Comparison of ENCODE assay signal across 23 cellular contexts in genomic region chr3:131091768-131092167, GRCh38.
DNase-seq lines count a peak whose midpoint lies in the region; ATAC-seq and TF ChIP-seq lines count a peak whose summit lies in the region.
"Had no signal": no experiment of that assay in that cellular context is flagged by ENCODE, and none has a peak within 500 bp of the region (broad histone marks: within the 10 kb centered on the region; RNA-seq: fewer than 3 reads in every experiment).

No MANE protein-coding gene starts in this region.

- H3K27me3 ChIP-seq in IMR-90 (ENCODE audit: control insufficient read depth, insufficient read depth, low read length): no peaks in the 10 kb centered on the region
- H3K27me3 ChIP-seq: suprapubic skin had no signal

- CTCF ChIA-PET in IMR-90 (lab: Yijun Ruan, JAX): no interaction called here
- CTCF ChIA-PET in activated CD8-positive, alpha-beta T cell treated with anti-CD3 and anti-CD28 coated beads, Interleukin-2, amount 10 ng/mL, durations not matched to agents 7 days and 5 days (lab: Charles Lee): no interaction called here

- no peak overlapping the region for H3K4me2 ChIP-seq in IMR-90 (ENCODE audit: low read depth, low read length)

- H2BK5ac ChIP-seq in IMR-90 (ENCODE audit: low read depth, low read length, poor library complexity, severe bottlenecking): no peak overlapping the region

- H3K36me3 ChIP-seq in IMR-90 (ENCODE audit: control insufficient read depth, insufficient read depth, low read length): no peaks in the 10 kb centered on the region
- H3K36me3 ChIP-seq: suprapubic skin had no signal

- H4K20me1 ChIP-seq in IMR-90 (ENCODE audit: insufficient read depth, low read length): no peaks in the 10 kb centered on the region

- H3K4me3 Mint-ChIP-seq in activated CD8-positive, alpha-beta T cell treated with anti-CD3 and anti-CD28 coated beads, Interleukin-2, amount 10 ng/mL, durations not matched to agents 7 days and 5 days: no peak overlapping the region
- H3K4me3 Mint-ChIP-seq: activated CD4-positive, alpha-beta T cell treated with anti-CD3 and anti-CD28 coated beads, Interleukin-2, amount 10 ng/mL, durations not matched to agents 7 days and 5 days; activated naive CD8-positive, alpha-beta T cell treated with anti-CD3 and anti-CD28 coated beads, Interleukin-2, amount 10 ng/mL, durations not matched to agents 7 days and 5 days; activated T-cell treated with anti-CD3 and anti-CD28 coated beads, Interleukin-2, amount 50 U/mL, for 24 hours had no signal

- H3K18ac ChIP-seq in IMR-90 (ENCODE audit: low read depth, low read length): no peak overlapping the region

- H3K27ac ChIP-seq in IMR-90 (ENCODE audit: insufficient read depth, low read length): no peak overlapping the region
- H3K27ac ChIP-seq: C4-2B, suprapubic skin had no signal

- peak; percentile 44 for ATAC-seq in IMR-90 (ENCODE audit: low read depth)
- ATAC-seq in activated CD8-positive, alpha-beta T cell treated with anti-CD3 and anti-CD28 coated beads, Interleukin-2, amount 10 ng/mL, durations not matched to agents 7 days and 5 days: no peak
- no peak for ATAC-seq in HG02678 (IDR thresholded peaks at IDR 0.05; ENCODE audit: unreplicated experiment)
- ATAC-seq: sciatic nerve had no signal

- in situ Hi-C loops in IMR-90 (cut with MboI; ENCODE audit: low sequenced_read_pairs): no loop called here

- H3K4me1 Mint-ChIP-seq in activated CD8-positive, alpha-beta T cell treated with anti-CD3 and anti-CD28 coated beads, Interleukin-2, amount 10 ng/mL, durations not matched to agents 7 days and 5 days (ENCODE audit: low read depth): no peaks in the 10 kb centered on the region
- H3K4me1 Mint-ChIP-seq: activated CD4-positive, alpha-beta T cell treated with anti-CD3 and anti-CD28 coated beads, Interleukin-2, amount 10 ng/mL, durations not matched to agents 7 days and 5 days; activated naive CD8-positive, alpha-beta T cell treated with anti-CD3 and anti-CD28 coated beads, Interleukin-2, amount 10 ng/mL, durations not matched to agents 7 days and 5 days had no signal

- no peak overlapping the region for H2AK9ac ChIP-seq in IMR-90 (replicated peaks; ENCODE audit: low read depth, low read length, poor library complexity)

- TF ChIP-seq RAD21 in IMR-90 (IDR thresholded peaks at IDR 0.05; ENCODE audit: low read length): no peak

- H3K9me1 ChIP-seq in IMR-90 (ENCODE audit: insufficient read depth, low read length): no peaks in the 10 kb centered on the region

- no CpG with 5 or more reads among the region's 3 CpGs for WGBS in IMR-90 (ENCODE audit: extremely low coverage in 2 of 2, insufficient read length in 1 of 2), 2 experiments

- H2AFZ ChIP-seq in IMR-90 (replicated peaks; ENCODE audit: low read length, poor library complexity): no peak overlapping the region

- no peak overlapping the region for H2BK15ac ChIP-seq in IMR-90 (ENCODE audit: low read depth, low read length)

- H4K8ac ChIP-seq in IMR-90 (ENCODE audit: low read depth in 2 of 2, low read length in 2 of 2): no peak overlapping the region

- TF ChIP-seq POLR2A in IMR-90 (IDR thresholded peaks at IDR 0.05; ENCODE audit: low read depth, low read length): no peak

- H3K23ac ChIP-seq in IMR-90 (ENCODE audit: low read depth, low read length): no peak overlapping the region

- BruUV-seq in IMR-90 (replicated peaks; lab: Mats Ljungman, UMichigan): no TSS peak

- peak; percentile 9 for DNase-seq in GM12865 (ENCODE audit: low read depth)
- DNase-seq in IMR-90: peak; percentile 30
- DNase-seq in astrocyte of the hippocampus (ENCODE audit: low read depth, low spot score): peak; percentile 47
- peak; percentile 5 for DNase-seq in left kidney (ENCODE audit: low read depth, low spot score)
- no peak for DNase-seq in activated CD8-positive, alpha-beta T cell treated with anti-CD3 and anti-CD28 coated beads, Interleukin-2, amount 10 ng/mL, durations not matched to agents 7 days and 5 days
- no peak for DNase-seq in mesenteric fat pad (ENCODE audit: low spot score)
- DNase-seq: activated CD4-positive, alpha-beta T cell treated with anti-CD3 and anti-CD28 coated beads, Interleukin-2, amount 10 ng/mL, durations not matched to agents 7 days and 5 days; activated naive CD8-positive, alpha-beta T cell treated with anti-CD3 and anti-CD28 coated beads, Interleukin-2, amount 10 ng/mL, durations not matched to agents 7 days and 5 days; activated T-cell treated with anti-CD3 and anti-CD28 coated beads, Interleukin-2, amount 50 U/mL, for 24 hours; cerebellar nuclear complex; DND-41; GOT3; head of caudate nucleus; midbrain; NCI-H1105; NK-92 treated with Interleukin-12 subunit alpha and Interleukin-12 subunit beta, amount 100 ng/mL, for 24 hours; SHP77 treated with DMSO at 0.1 percent for 48 hours; stimulated activated CD4-positive, alpha-beta T cell treated with anti-CD3 and anti-CD28 coated beads, Interleukin-2, amount 100 ng/mL, for 24 hours; T-helper 9 cell had no signal

- H3K9ac ChIP-seq in IMR-90 (ENCODE audit: low read depth, low read length): no peak overlapping the region

- no peak overlapping the region for H3K4me3 ChIP-seq in GM12865 (ENCODE audit: low read depth, low read length)
- H3K4me3 ChIP-seq in IMR-90 (ENCODE audit: insufficient read depth, low read depth, low read length): no peak overlapping the region
- H3K4me3 ChIP-seq: suprapubic skin had no signal

- no peak overlapping the region for H2BK120ac ChIP-seq in IMR-90 (ENCODE audit: low read depth, low read length)

- no peak overlapping the region for H3K56ac ChIP-seq in IMR-90 (ENCODE audit: extremely low read depth, insufficient read depth, low read length)

- H4K91ac ChIP-seq in IMR-90 (ENCODE audit: insufficient read depth, low read depth, low read length): no peak overlapping the region

- no peaks in the 10 kb centered on the region for H3K4me1 ChIP-seq in IMR-90 (ENCODE audit: control insufficient read depth, insufficient read depth, low read length)
- H3K4me1 ChIP-seq: suprapubic skin had no signal

- H3K4ac ChIP-seq in IMR-90 (ENCODE audit: low read depth, low read length): no peak overlapping the region

- H3K9me3 ChIP-seq in IMR-90 (ENCODE audit: control insufficient read depth, insufficient read depth, low read length): no peaks in the 10 kb centered on the region
- H3K9me3 ChIP-seq: suprapubic skin had no signal

- H3K14ac ChIP-seq in IMR-90 (replicated peaks; ENCODE audit: low read depth, low read length): no peak overlapping the region

- intact Hi-C loops in IMR-90 (cut with micrococcal nuclease): no loop called here

- H3K36me3 Mint-ChIP-seq in activated CD8-positive, alpha-beta T cell treated with anti-CD3 and anti-CD28 coated beads, Interleukin-2, amount 10 ng/mL, durations not matched to agents 7 days and 5 days (ENCODE audit: low read depth): no peaks in the 10 kb centered on the region
- H3K36me3 Mint-ChIP-seq: activated naive CD8-positive, alpha-beta T cell treated with anti-CD3 and anti-CD28 coated beads, Interleukin-2, amount 10 ng/mL, durations not matched to agents 7 days and 5 days had no signal

- H3K9me3 Mint-ChIP-seq in activated CD8-positive, alpha-beta T cell treated with anti-CD3 and anti-CD28 coated beads, Interleukin-2, amount 10 ng/mL, durations not matched to agents 7 days and 5 days (ENCODE audit: insufficient read depth): no peaks in the 10 kb centered on the region
- H3K9me3 Mint-ChIP-seq: activated naive CD8-positive, alpha-beta T cell treated with anti-CD3 and anti-CD28 coated beads, Interleukin-2, amount 10 ng/mL, durations not matched to agents 7 days and 5 days; activated T-cell treated with anti-CD3 and anti-CD28 coated beads, Interleukin-2, amount 50 U/mL, for 24 hours had no signal

- H4K5ac ChIP-seq in IMR-90 (ENCODE audit: low read depth, low read length): no peak overlapping the region

- dilution Hi-C loops in IMR-90 (cut with HindIII; ENCODE audit: low sequenced_read_pairs, unreplicated experiment): no loop called here

- H3K79me1 ChIP-seq in IMR-90 (ENCODE audit: low read depth in 1 of 2, low read length in 2 of 2): no peaks in the 10 kb centered on the region

- no peak overlapping the region for H3K27ac Mint-ChIP-seq in activated CD8-positive, alpha-beta T cell treated with anti-CD3 and anti-CD28 coated beads, Interleukin-2, amount 10 ng/mL, durations not matched to agents 7 days and 5 days
- H3K27ac Mint-ChIP-seq: activated CD4-positive, alpha-beta T cell treated with anti-CD3 and anti-CD28 coated beads, Interleukin-2, amount 10 ng/mL, durations not matched to agents 7 days and 5 days; activated naive CD8-positive, alpha-beta T cell treated with anti-CD3 and anti-CD28 coated beads, Interleukin-2, amount 10 ng/mL, durations not matched to agents 7 days and 5 days; activated T-cell treated with anti-CD3 and anti-CD28 coated beads, Interleukin-2, amount 50 U/mL, for 24 hours had no signal

- POLR2A ChIA-PET in IMR-90 (lab: Charles Lee; ENCODE audit: unreplicated experiment): no interaction called here
- POLR2A ChIA-PET in activated CD8-positive, alpha-beta T cell treated with anti-CD3 and anti-CD28 coated beads, Interleukin-2, amount 10 ng/mL, durations not matched to agents 7 days and 5 days (lab: Charles Lee): no interaction called here

- H3K27me3 Mint-ChIP-seq in activated CD8-positive, alpha-beta T cell treated with anti-CD3 and anti-CD28 coated beads, Interleukin-2, amount 10 ng/mL, durations not matched to agents 7 days and 5 days (ENCODE audit: low read depth): no peaks in the 10 kb centered on the region
- H3K27me3 Mint-ChIP-seq: activated CD4-positive, alpha-beta T cell treated with anti-CD3 and anti-CD28 coated beads, Interleukin-2, amount 10 ng/mL, durations not matched to agents 7 days and 5 days; activated T-cell treated with anti-CD3 and anti-CD28 coated beads, Interleukin-2, amount 50 U/mL, for 24 hours had no signal

- TF ChIP-seq CTCF in GM12865 (IDR thresholded peaks at IDR 0.05; ENCODE audit: insufficient read depth, low read depth, low read length, missing control alignments): no peak
- no peak for TF ChIP-seq CTCF in IMR-90 (conservative IDR thresholded peaks at IDR 0.05; ENCODE audit: low read depth, low read length)

- H2AK5ac ChIP-seq in IMR-90 (ENCODE audit: low read depth, low read length): no peak overlapping the region

- no peak overlapping the region for H2BK20ac ChIP-seq in IMR-90 (ENCODE audit: low read depth, low read length)

TF ChIP-seq in IMR-90, 13 proteins besides CTCF, POLR2A, EP300 and RAD21 (continues in another document):
- TF ChIP-seq FOS (IDR thresholded peaks at IDR 0.05; ENCODE audit: low read depth, low read length): no peak
- TF ChIP-seq NFE2L2 (IDR thresholded peaks at IDR 0.05; ENCODE audit: low read depth, low read length): no peak
- TF ChIP-seq CEBPB (IDR thresholded peaks at IDR 0.05; ENCODE audit: low read depth, low read length): no peak
- TF ChIP-seq RCOR1 (IDR thresholded peaks at IDR 0.05; ENCODE audit: insufficient replicate concordance, low read length): no peak
- no peak for TF ChIP-seq USF2 (IDR thresholded peaks at IDR 0.05; ENCODE audit: low read depth, low read length)

Comparison
In these comparisons a context has a peak if more than half of its experiments do, and no peak if none do; other contexts are left out.
1. DNase-seq: peak in GM12865 (single experiment), IMR-90 (single experiment), astrocyte of the hippocampus (single experiment) and left kidney (single experiment); none in activated CD8-positive, alpha-beta T cell treated with anti-CD3 and anti-CD28 coated beads, Interleukin-2, amount 10 ng/mL, durations not matched to agents 7 days and 5 days (single experiment) and mesenteric fat pad (single experiment).